ENCODE assay signal across 18 cellular contexts in the genomic region with DNA sequence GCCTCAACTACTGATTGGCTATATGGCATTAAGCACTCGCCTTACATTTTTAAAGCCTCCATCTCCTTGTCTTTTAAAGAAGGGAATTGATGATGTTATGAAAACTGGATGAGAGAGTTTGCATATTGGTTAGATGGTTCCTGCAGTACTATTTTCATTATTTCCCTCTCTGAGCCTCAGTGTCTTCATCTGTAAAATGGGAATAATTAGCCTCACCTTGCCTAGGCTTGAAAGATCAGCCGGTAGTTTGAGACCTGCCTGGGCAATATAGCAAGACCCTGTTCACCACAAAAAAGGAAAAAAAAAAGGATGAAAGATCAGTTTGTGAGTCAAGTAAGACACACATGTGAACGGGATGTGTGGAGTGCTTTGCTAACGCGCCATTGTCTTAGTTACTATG. TPM values are rescaled to one million over a fixed set of nuclear protein-coding genes. Genes with fewer than 3 reads are reported as not detected.
DNase-seq lines count a peak whose midpoint lies in the region; ATAC-seq lines count a peak whose summit lies in the region.
"Had no signal": no experiment of that assay in that cellular context is flagged by ENCODE, and none has a peak within 500 bp of the region (broad histone marks: within the 10 kb centered on the region; RNA-seq: fewer than 3 reads in every experiment).

No MANE protein-coding gene starts in this region.

- no peaks in the 10 kb centered on the region for H3K9me3 Mint-ChIP-seq in activated T-cell treated with anti-CD3 and anti-CD28 coated beads, Interleukin-2, amount 50 U/mL, for 72 hours
- no peaks in the 10 kb centered on the region for H3K9me3 Mint-ChIP-seq in immature natural killer cell
- H3K9me3 Mint-ChIP-seq: CD14-positive monocyte; CD4-positive, alpha-beta memory T cell; IgD-negative memory B cell had no signal

- DNase-seq in activated T-cell treated with anti-CD3 and anti-CD28 coated beads, Interleukin-2, amount 50 U/mL, for 72 hours, result no peak
- DNase-seq in activated T-cell treated with anti-CD3 and anti-CD28 coated beads for 4 hours (no peak), T-helper 17 cell (no peak), immature natural killer cell (no peak), NCI-H1105 (lab: John Stamatoyannopoulos, UW) (no peak)
- DNase-seq: AML-193; Calu3; CD4-positive, alpha-beta memory T cell; DND-41; EL; KG1 had no signal

- ATAC-seq in activated T-cell treated with anti-CD3 and anti-CD28 coated beads, Interleukin-2, amount 50 U/mL, for 72 hours (replicated peaks in 1 of 2), result no peak
- ATAC-seq in T-helper 17 cell, result no peak
- no peak for ATAC-seq in HG02798 (IDR thresholded peaks at IDR 0.05; ENCODE audit: poor library complexity, unreplicated experiment)
- ATAC-seq in GM18867 (IDR thresholded peaks at IDR 0.05; ENCODE audit: unreplicated experiment), result no peak
- ATAC-seq: A549 had no signal

- H3K36me3 Mint-ChIP-seq in activated T-cell treated with anti-CD3 and anti-CD28 coated beads, Interleukin-2, amount 50 U/mL, for 72 hours (ENCODE audit: insufficient read depth in 2 of 2), result no peaks in the 10 kb centered on the region
- H3K36me3 Mint-ChIP-seq in T-helper 17 cell (ENCODE audit: low read depth) (no peaks in the 10 kb centered on the region), immature natural killer cell (no peaks in the 10 kb centered on the region)
- H3K36me3 Mint-ChIP-seq: CD14-positive monocyte, IgD-negative memory B cell had no signal

- no peaks in the 10 kb centered on the region for H3K9me3 ChIP-seq in T-helper 17 cell (ENCODE audit: control insufficient read depth, low read length, poor library complexity, severe bottlenecking)
- H3K9me3 ChIP-seq: A549, BLaER1, HAP-1 had no signal

- H3K27ac Mint-ChIP-seq in activated T-cell treated with anti-CD3 and anti-CD28 coated beads, Interleukin-2, amount 50 U/mL, for 72 hours, result peak overlapping the region; percentile 34
- H3K27ac Mint-ChIP-seq in T-helper 17 cell, result peak overlapping the region; percentile 24
- H3K27ac Mint-ChIP-seq in immature natural killer cell, result no peak overlapping the region
- H3K27ac Mint-ChIP-seq: CD14-positive monocyte had no signal

- no peak overlapping the region for H3K4me3 Mint-ChIP-seq in activated T-cell treated with anti-CD3 and anti-CD28 coated beads, Interleukin-2, amount 50 U/mL, for 72 hours
- H3K4me3 Mint-ChIP-seq in T-helper 17 cell (no peak overlapping the region), immature natural killer cell (peak overlapping the region in 3 of 5 donors; percentile 7 to 24 (median 13))

- H3K27me3 Mint-ChIP-seq in activated T-cell treated with anti-CD3 and anti-CD28 coated beads, Interleukin-2, amount 50 U/mL, for 72 hours (ENCODE audit: low read depth), result no peaks in the 10 kb centered on the region
- H3K27me3 Mint-ChIP-seq in T-helper 17 cell (peaks cover 19% of the 10 kb centered on the region), immature natural killer cell (ENCODE audit: low read depth in 3 of 3) (peaks cover 2 to 6% (median 6%) of the 10 kb centered on the region in 3 donors)

- H3K4me1 Mint-ChIP-seq in activated T-cell treated with anti-CD3 and anti-CD28 coated beads, Interleukin-2, amount 50 U/mL, for 72 hours (ENCODE audit: low read depth), result peaks cover 18% of the 10 kb centered on the region
- peaks cover 20% of the 10 kb centered on the region for H3K4me1 Mint-ChIP-seq in T-helper 17 cell
- H3K4me1 Mint-ChIP-seq in immature natural killer cell, result peaks cover 16 to 21% of the 10 kb centered on the region in 2 donors

RNA-seq across cellular contexts. Expression of gene SLC35C1, which starts 35.0 kb away (rescaled TPM):
- total RNA-seq in activated T-cell treated with anti-CD3 and anti-CD28 coated beads, Interleukin-2, amount 50 U/mL, for 72 hours, result 10 to 100 TPM; 12.0 to 15.1 TPM
- 10 to 100 TPM in 1 of 2 donors, 1 to 10 TPM in 1; 7.9 to 12.6 TPM for total RNA-seq in T-helper 17 cell
- 10 to 100 TPM in 1 of 3 donors, 1 to 10 TPM in 2; 6.4 to 11.9 (median 7.6) TPM for polyA plus RNA-seq in immature natural killer cell

Comparison
In these comparisons a context has a peak if more than half of its experiments do, and no peak if none do; other contexts are left out.
1. H3K27ac Mint-ChIP-seq: peak in activated T-cell treated with anti-CD3 and anti-CD28 coated beads, Interleukin-2, amount 50 U/mL, for 72 hours (single experiment) and T-helper 17 cell (single experiment); none in immature natural killer cell (0 of 6).
2. H3K4me3 Mint-ChIP-seq: peak in immature natural killer cell (3 of 5); none in activated T-cell treated with anti-CD3 and anti-CD28 coated beads, Interleukin-2, amount 50 U/mL, for 72 hours (0 of 2) and T-helper 17 cell (single experiment).